Comparison of ENCODE assay signal across 9 cellular contexts in the genomic region with DNA sequence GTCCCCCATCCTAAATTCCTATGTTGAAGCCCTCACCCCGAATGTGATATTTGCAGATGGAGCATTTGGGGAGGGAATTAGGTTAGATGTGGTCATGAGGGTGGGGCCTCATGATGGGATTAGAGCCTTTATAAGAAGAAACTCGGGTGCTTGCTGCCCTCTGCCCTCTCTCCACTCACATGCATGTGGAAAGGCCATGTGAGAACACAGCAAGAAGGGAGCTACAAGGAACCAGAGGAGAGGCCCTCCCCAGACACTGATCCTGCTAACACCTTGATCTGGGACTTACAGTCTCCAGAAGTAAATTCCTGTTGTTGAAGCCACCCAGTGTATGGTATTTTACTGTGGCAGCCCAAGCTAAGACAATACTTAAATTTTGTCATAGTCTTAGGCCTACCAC.
"Had no signal": no experiment of that assay in that cellular context is flagged by ENCODE, and none has a peak within 500 bp of the region (broad histone marks: within the 10 kb centered on the region; RNA-seq: fewer than 3 reads in every experiment).

No MANE protein-coding gene starts in this region.

- H3K9me3 ChIP-seq: left ventricle myocardium inferior had no signal

- H3K4me3 ChIP-seq: cardiac muscle cell, left ventricle myocardium inferior had no signal

- DNase-seq: activated B cell treated with CpG ODN at 0.5 μM for 24 hours; activated CD4-positive, alpha-beta T cell treated with anti-CD3 and anti-CD28 coated beads, Interleukin-2, amount 10 ng/mL, durations not matched to agents 24 days and 14 days; foreskin melanocyte; kidney; left ventricle myocardium inferior; occipital lobe; stimulated activated CD4-positive, alpha-beta T cell treated with anti-CD3 and anti-CD28 coated beads, Interleukin-4, amount 100 ng/mL, for 1 hour; stimulated activated CD8-positive, alpha-beta memory T cell treated with anti-CD3 and anti-CD28 coated beads, Interleukin-4, amount 100 ng/mL, for 48 hours had no signal

- H3K27me3 ChIP-seq: cardiac muscle cell had no signal

- H3K27ac ChIP-seq: cardiac muscle cell, left ventricle myocardium inferior had no signal
